Comparison of ENCODE assay signal across 9 cellular contexts in the genomic region with DNA sequence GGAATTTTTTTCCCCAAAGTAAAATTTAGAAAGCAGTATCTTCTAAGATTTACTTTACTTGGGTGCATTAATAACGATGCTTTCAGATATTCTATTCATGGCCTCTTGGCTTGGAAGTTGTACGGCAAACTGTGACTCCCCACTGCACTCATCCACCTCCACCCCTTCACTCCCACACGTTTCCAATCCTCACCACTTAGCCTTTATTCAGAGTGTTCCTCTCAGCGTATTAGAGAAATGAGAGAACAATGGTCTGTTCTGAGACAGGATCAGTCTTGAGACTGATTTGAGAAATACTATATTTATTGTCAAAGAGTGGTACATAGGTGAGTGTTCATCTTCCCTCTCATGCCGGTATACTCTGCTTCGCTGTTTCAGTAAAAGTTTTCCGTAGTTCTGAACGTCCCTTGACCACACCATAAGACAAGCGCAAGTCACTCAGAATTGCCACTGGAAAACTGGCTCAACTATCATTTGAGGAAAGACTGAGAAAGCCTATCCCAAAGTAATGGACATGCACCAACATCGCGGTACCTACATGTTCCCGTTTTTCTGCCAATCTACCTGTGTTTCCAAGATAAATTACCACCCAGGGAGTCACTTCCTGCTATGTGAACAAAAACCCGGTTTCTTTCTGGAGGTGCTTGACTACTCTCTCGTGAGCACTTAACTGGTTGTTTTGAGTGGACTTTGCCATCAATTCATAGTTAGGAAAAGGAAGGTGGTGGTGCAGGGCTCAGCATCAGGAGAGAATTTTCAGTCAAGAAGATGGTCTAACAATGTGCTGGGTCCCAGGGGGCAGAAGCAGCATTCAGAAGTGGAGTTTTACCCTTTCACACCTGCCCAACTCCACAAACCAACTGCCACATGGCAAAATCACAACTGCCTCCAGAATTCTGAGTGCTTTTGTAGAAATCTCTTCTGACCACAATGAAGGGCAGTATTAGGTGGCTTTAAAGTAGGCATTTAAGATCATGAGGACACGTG. TPM values are rescaled to one million over a fixed set of nuclear protein-coding genes. Genes with fewer than 3 reads are reported as not detected.
DNase-seq lines count a peak whose midpoint lies in the region; ATAC-seq and TF ChIP-seq lines count a peak whose summit lies in the region.
"Had no signal": no experiment of that assay in that cellular context is flagged by ENCODE, and none has a peak within 500 bp of the region (broad histone marks: within the 10 kb centered on the region; RNA-seq: fewer than 3 reads in every experiment).

No MANE protein-coding gene starts in this region.

- no peaks in the 10 kb centered on the region for H3K9me3 Mint-ChIP-seq in MCF 10A (ENCODE audit: unreplicated experiment)

- H3K36me3 ChIP-seq in left ventricle myocardium inferior (no peaks in the 10 kb centered on the region), mucosa of descending colon (ENCODE audit: low read depth) (no peaks in the 10 kb centered on the region), vagina (no peaks in the 10 kb centered on the region)

- no peak for DNase-seq in left ventricle myocardium inferior
- DNase-seq in Right ventricle myocardium inferior (ENCODE audit: missing footprints): no peak
- no peak for DNase-seq in MCF 10A (ENCODE audit: unreplicated experiment)
- DNase-seq in mucosa of descending colon: peak in 1 of 3 donors; percentile 35
- DNase-seq in vagina (ENCODE audit: extremely low spot score in 2 of 2): no peak
- DNase-seq in stimulated activated CD4-positive, alpha-beta T cell treated with anti-CD3 and anti-CD28 coated beads, Interleukin-4, amount 100 ng/mL, for 24 hours: no peak
- DNase-seq in NCI-H446 (lab: John Stamatoyannopoulos, UW): no peak
- DNase-seq: GDM1 had no signal

- H3K4me1 Mint-ChIP-seq in MCF 10A (ENCODE audit: insufficient read depth, unreplicated experiment): no peaks in the 10 kb centered on the region

- H3K27ac ChIP-seq in left ventricle myocardium inferior (replicated peaks) (peak overlapping the region; percentile 90), vagina (peak overlapping the region; percentile 10)

- TF ChIP-seq POLR2A in vagina (IDR thresholded peaks at IDR 0.05): no peak

- H3K27me3 Mint-ChIP-seq in MCF 10A (ENCODE audit: insufficient read depth, unreplicated experiment): peaks cover 18% of the 10 kb centered on the region

- H3K9me3 ChIP-seq in left ventricle myocardium inferior (replicated peaks) (no peaks in the 10 kb centered on the region), mucosa of descending colon (no peaks in the 10 kb centered on the region), vagina (no peaks in the 10 kb centered on the region)

- ATAC-seq in Right ventricle myocardium inferior: no peak
- peak; percentile 43 for ATAC-seq in mucosa of descending colon
- no peak for ATAC-seq in HG02970 (IDR thresholded peaks at IDR 0.05; ENCODE audit: low FRiP score, unreplicated experiment)

- TF ChIP-seq CTCF in left ventricle myocardium inferior (IDR thresholded peaks at IDR 0.05; ENCODE audit: borderline replicate concordance) (no peak), MCF 10A (IDR thresholded peaks at IDR 0.05; ENCODE audit: unreplicated experiment) (no peak), mucosa of descending colon (IDR thresholded peaks at IDR 0.05) (no peak), vagina (IDR thresholded peaks at IDR 0.05) (no peak)

- no peaks in the 10 kb centered on the region for H3K36me3 Mint-ChIP-seq in MCF 10A (ENCODE audit: insufficient read depth, unreplicated experiment)

- H3K27me3 ChIP-seq in left ventricle myocardium inferior (ENCODE audit: low read depth): no peaks in the 10 kb centered on the region
- no peaks in the 10 kb centered on the region for H3K27me3 ChIP-seq in vagina

- CTCF ChIA-PET in MCF 10A (lab: Yijun Ruan, JAX): interaction anchor here (1.9 kb wide), 1 partner anchor 149 kb away, joined by 11 read pairs; no protein-coding TSS in a partner anchor

- intact Hi-C loops in left ventricle myocardium inferior (cut with micrococcal nuclease) (loop anchor here (10.0 kb wide), 1 partner anchor 105 kb away; no protein-coding TSS in a partner anchor), Right ventricle myocardium inferior (cut with DNase I) (loop anchor here (2.0 to 5.0 kb wide), 5 partner anchors 85 to 283 kb away; no protein-coding TSS in a partner anchor), MCF 10A (cut with micrococcal nuclease) (loop anchor here (5.0 kb wide), 1 partner anchor 148 kb away; no protein-coding TSS in a partner anchor), mucosa of descending colon (cut with DNase I, micrococcal nuclease) (no loop called here), vagina (cut with DNase I) (no loop called here)

- H3K4me1 ChIP-seq in left ventricle myocardium inferior (peaks cover 77% of the 10 kb centered on the region), mucosa of descending colon (ENCODE audit: low read depth) (peaks cover 9% of the 10 kb centered on the region), vagina (peaks cover 14% of the 10 kb centered on the region)

- POLR2A ChIA-PET in MCF 10A (lab: Yijun Ruan, JAX): interaction anchor here (1.2 to 2.6 kb wide), 3 partner anchors 12 to 111 kb away, joined by 5 to 8 read pairs (median 6); no protein-coding TSS in a partner anchor

- no TSS peak for BruUV-seq in MCF 10A (replicated peaks; lab: Mats Ljungman, UMichigan)

- H3K4me3 ChIP-seq in left ventricle myocardium inferior: peak overlapping the region; percentile 96
- peak overlapping the region; percentile 45 for H3K4me3 ChIP-seq in mucosa of descending colon
- H3K4me3 ChIP-seq in vagina: peak overlapping the region; percentile 49 to 87

- H3K27ac Mint-ChIP-seq in MCF 10A (ENCODE audit: low read depth, unreplicated experiment): no peak overlapping the region

- H3K4me3 Mint-ChIP-seq in MCF 10A (ENCODE audit: unreplicated experiment): peak overlapping the region; percentile 84

RNA-seq across cellular contexts. Expression of gene EGLN3, which starts 1.5 kb away (rescaled TPM):
- total RNA-seq in left ventricle myocardium inferior: 153 TPM
- total RNA-seq in Right ventricle myocardium inferior: 136 TPM
- total RNA-seq in MCF 10A (2022): 0.17 and 0.54 TPM in 2 replicates
- 100 to 1,000 TPM in 1 of 3 donors, 10 to 100 TPM in 2; 50.8 to 140 (median 72.8) TPM for total RNA-seq in mucosa of descending colon
- 10.3 TPM for total RNA-seq in vagina

Comparison
In these comparisons a context has a peak if more than half of its experiments do, and no peak if none do; other contexts are left out.
1. H3K4me3 ChIP-seq: peak in every context shown above with its lines; median percentile 96 in left ventricle myocardium inferior; 68 in vagina; 45 in mucosa of descending colon.
2. intact Hi-C loops: an anchor here in left ventricle myocardium inferior (10.0 kb wide), Right ventricle myocardium inferior (2.0 to 5.0 kb wide) and MCF 10A (5.0 kb wide); none called in mucosa of descending colon and vagina.